ENCODE assay signal across 8 cellular contexts in genomic region chr3:177345973-177346503, GRCh38.
A peak's percentile ranks its signal among the peaks of the same experiment; 100 is the strongest.
DNase-seq lines count a peak whose midpoint lies in the region; ATAC-seq and TF ChIP-seq lines count a peak whose summit lies in the region.

No MANE protein-coding gene starts in this region.

- DNase-seq in chondrocyte (ENCODE audit: low spot score) (no peak), posterior vena cava (ENCODE audit: low spot score) (no peak), GM13976 (ENCODE audit: low spot score) (no peak), NK-92 (lab: John Stamatoyannopoulos, UW; ENCODE audit: unreplicated experiment) (no peak)

- peak overlapping the region in 15 of 21 experiments; percentile 13 to 92 (median 67) for H3K27ac ChIP-seq in skin epidermis

- no peaks in the 10 kb centered on the region for H3K36me3 Mint-ChIP-seq in chondrocyte (ENCODE audit: low read depth)

- intact Hi-C loops in posterior vena cava (cut with DNase I) = no loop called here

- no peak overlapping the region for H3K4me3 ChIP-seq in skin epidermis

- H3K4me3 Mint-ChIP-seq in chondrocyte (ENCODE audit: unreplicated experiment) = no peak overlapping the region

- in situ Hi-C loops in GM13976 (cut with MboI; ENCODE audit: low sequenced_read_pairs, unreplicated experiment) = loop anchor here (25.0 kb wide), 1 partner anchor 284 kb away; no protein-coding TSS in a partner anchor

- TF ChIP-seq CTCF in chondrocyte (IDR thresholded peaks at IDR 0.05) (no peak), GM13976 (IDR thresholded peaks at IDR 0.05; ENCODE audit: borderline replicate concordance, control extremely low read depth, extremely low read depth, insufficient read depth, missing control alignments) (no peak)

- H3K27ac Mint-ChIP-seq in chondrocyte (ENCODE audit: unreplicated experiment) = peak overlapping the region; percentile 95

- H3K27me3 Mint-ChIP-seq in chondrocyte (ENCODE audit: low read depth) = no peaks in the 10 kb centered on the region

- ATAC-seq in GM19452 (IDR thresholded peaks at IDR 0.05; ENCODE audit: unreplicated experiment) = peak; percentile 6
- ATAC-seq in HG03469 (IDR thresholded peaks at IDR 0.05; ENCODE audit: unreplicated experiment) = peak; percentile 2
- no peak for ATAC-seq in HG02678 (IDR thresholded peaks at IDR 0.05; ENCODE audit: unreplicated experiment)

- peaks cover 5% of the 10 kb centered on the region for H3K9me3 Mint-ChIP-seq in chondrocyte (ENCODE audit: low read depth)

- H3K4me1 Mint-ChIP-seq in chondrocyte (ENCODE audit: low read depth) = peaks cover 85% of the 10 kb centered on the region
